Comparison of ENCODE assay signal across 25 cellular contexts in the genomic region with DNA sequence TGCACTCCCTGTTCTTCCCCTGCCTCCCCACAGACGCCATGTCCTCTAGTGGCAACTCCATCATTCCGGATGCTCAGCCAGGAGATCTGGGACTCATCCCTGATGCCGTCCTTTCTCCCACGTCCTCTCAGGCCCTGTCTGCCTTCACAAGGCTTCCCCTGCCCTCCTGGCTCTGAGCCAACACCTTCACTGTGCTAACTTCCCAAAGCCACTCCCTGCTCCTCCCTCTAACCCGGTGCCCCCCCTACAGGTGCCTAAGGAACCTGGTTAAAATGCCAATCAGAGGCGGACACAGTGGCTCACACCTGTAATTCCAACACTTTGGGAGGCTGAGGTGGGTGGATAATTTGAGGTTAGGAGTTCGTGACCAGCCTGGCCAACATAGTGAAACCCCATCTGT.
"Had no signal": no experiment of that assay in that cellular context is flagged by ENCODE, and none has a peak within 500 bp of the region (broad histone marks: within the 10 kb centered on the region; RNA-seq: fewer than 3 reads in every experiment).

No MANE protein-coding gene starts in this region.

- H3K4me3 ChIP-seq: coronary artery, esophagus squamous epithelium, gastroesophageal sphincter, ovary, psoas muscle, right atrium auricular region, tibial artery had no signal

- H3K27ac ChIP-seq: coronary artery, esophagus squamous epithelium, gastroesophageal sphincter, neutrophil, ovary, psoas muscle, right atrium auricular region, tibial artery had no signal

- ATAC-seq: activated CD4-positive, alpha-beta T cell treated with anti-CD3 and anti-CD28 coated beads for 36 hours; gastroesophageal sphincter; left colon; natural killer cell treated with Interleukin-12 subunit alpha and Interleukin-12 subunit beta and Interleukin-15 and Interleukin-18, amount 100 ng/mL, for 72 hours; psoas muscle; stimulated activated naive CD8-positive, alpha-beta T cell treated with anti-CD3 and anti-CD28 coated beads, Interleukin-15, Interleukin-2, amounts not matched to agents 100 U/mL and 50 U/mL, for 24 hours had no signal

- H3K9me3 ChIP-seq: esophagus squamous epithelium, gastroesophageal sphincter, neutrophil, ovary, psoas muscle, right atrium auricular region, tibial artery had no signal

- H3K36me3 ChIP-seq: esophagus squamous epithelium, gastroesophageal sphincter, neutrophil, ovary, right atrium auricular region, tibial artery had no signal

- DNase-seq: activated B cell treated with CpG ODN at 0.5 μM for 24 hours; activated CD4-positive, alpha-beta T cell treated with anti-CD3 and anti-CD28 coated beads for 36 hours; activated CD4-positive, alpha-beta T cell treated with anti-CD3 and anti-CD28 coated beads, Interleukin-2, amount 50 U/mL, for 48 hours; activated naive CD4-positive, alpha-beta T cell treated with anti-CD3 and anti-CD28 coated beads for 36 hours; activated naive CD8-positive, alpha-beta T cell treated with anti-CD3 and anti-CD28 coated beads, Interleukin-2, amount 10 ng/mL, durations not matched to agents 7 days and 5 days; activated T-cell treated with anti-CD3 and anti-CD28 coated beads, Interleukin-2, amount 50 U/mL, for 48 hours; amniotic stem cell; cerebellar nuclear complex; esophagus squamous epithelium; head of caudate nucleus; left colon; ovary; psoas muscle; stimulated activated CD4-positive, alpha-beta T cell treated with anti-CD3 and anti-CD28 coated beads, Interleukin-4, amount 100 ng/mL, for 24 hours; stimulated activated naive CD8-positive, alpha-beta T cell treated with anti-CD3 and anti-CD28 coated beads, Interleukin-15, Interleukin-2, amounts not matched to agents 100 U/mL and 50 U/mL, for 24 hours; substantia nigra; T1000; tibial artery had no signal

- H3K4me1 ChIP-seq: psoas muscle had no signal

- FAIRE-seq: keratinocyte, urothelium cell line had no signal
